In genomic region chr1:40316595-40317393, GRCh38 we compare ENCODE assay signal across 8 cellular contexts. TPM values are rescaled to one million over a fixed set of nuclear protein-coding genes. Genes with fewer than 3 reads are reported as not detected.
DNase-seq lines count a peak whose midpoint lies in the region; ATAC-seq and TF ChIP-seq lines count a peak whose summit lies in the region.

Gene COL9A2 (minus strand): TSS chr1:40317286. CDS start chr1:40317197, 89 bp downstream.

- BruUV-seq in OCI-LY7 (replicated peaks; lab: Mats Ljungman, UMichigan), result no TSS peak

- peak within 1 kb of the TSS; percentile 56 for H3K4me3 ChIP-seq in OCI-LY7 (ENCODE audit: low read depth, low read length, poor library complexity, severe bottlenecking)
- peak within 1 kb of the TSS; percentile 47 to 56 for H3K4me3 ChIP-seq in tibial artery

- TF ChIP-seq CTCF in OCI-LY7 (conservative IDR thresholded peaks at IDR 0.05; ENCODE audit: low read length) (0 out of 2 replicates have a peak, but pooled peaks have one; percentile 17), tibial artery (IDR thresholded peaks at IDR 0.05) (no peak)

- H3K9me3 ChIP-seq in OCI-LY7 (ENCODE audit: low read length) (no peaks in the 10 kb centered on the region), tibial artery (no peaks in the 10 kb centered on the region)

- peaks cover 0 to 15% of the 10 kb centered on the region in 2 donors for H3K27me3 ChIP-seq in tibial artery

- no peak within 1 kb of the TSS for H3K27ac ChIP-seq in OCI-LY7 (ENCODE audit: low read depth, low read length, poor library complexity, severe bottlenecking)
- H3K27ac ChIP-seq in tibial artery, result peak within 1 kb of the TSS in 1 of 2 donors; percentile 41

- ATAC-seq in GM18868 (IDR thresholded peaks at IDR 0.05; ENCODE audit: unreplicated experiment), result peak; percentile 30
- ATAC-seq in GM19452 (IDR thresholded peaks at IDR 0.05; ENCODE audit: unreplicated experiment), result no peak

- peak within 1 kb of the TSS; percentile 87; the same call in 1 of the 2 replicates for H2AFZ ChIP-seq in OCI-LY7 (ENCODE audit: low read length)

- intact Hi-C loops in OCI-LY7 (cut with micrococcal nuclease; ENCODE audit: unreplicated experiment), result loop anchor here (2.0 kb wide), 1 partner anchor 22 kb away; no protein-coding TSS in a partner anchor
- intact Hi-C loops in tibial artery (cut with DNase I; ENCODE audit: low total_unique reads), result loop anchor here (5.0 kb wide), 1 partner anchor 164 kb away; no protein-coding TSS in a partner anchor

- no peaks in the 10 kb centered on the region for H3K79me2 ChIP-seq in OCI-LY7 (ENCODE audit: insufficient read depth, low read depth, low read length)

- H4K20me1 ChIP-seq in OCI-LY7 (ENCODE audit: insufficient read depth, low read length), result no peaks in the 10 kb centered on the region

- no peaks in the 10 kb centered on the region for H3K9me2 ChIP-seq in OCI-LY7 (ENCODE audit: insufficient read depth, low read length)

- H3K4me2 ChIP-seq in OCI-LY7 (ENCODE audit: low read length), result peak within 1 kb of the TSS; percentile 81

- DNase-seq in OCI-LY7 (ENCODE audit: low spot score) (peak; percentile 75), globus pallidus (ENCODE audit: low spot score) (peak; percentile 92), occipital lobe (lab: John Stamatoyannopoulos, UW) (peak; percentile 57), tibial artery (no peak), RKO (ENCODE audit: low spot score) (no peak)
- DNase-seq in activated effector memory CD4-positive, alpha-beta T cell treated with Interleukin-2 at 50 U/mL for 16 hours, result peak; percentile 47

- POLR2A ChIA-PET in OCI-LY7 (lab: Charles Lee), result interaction anchor here (0.6 to 1.7 kb wide), 6 partner anchors 10 to 1436 kb away, joined by 3 to 4 read pairs (median 3); no protein-coding TSS in a partner anchor

- CTCF ChIA-PET in OCI-LY7 (lab: Charles Lee; ENCODE audit: unreplicated experiment), result interaction anchor here (0.6 to 0.9 kb wide), 2 partner anchors 37 to 173 kb away, joined by 3 to 5 read pairs; no protein-coding TSS in a partner anchor

- H3K4me1 ChIP-seq in OCI-LY7 (ENCODE audit: insufficient read depth, low read length, poor library complexity, severe bottlenecking), result peaks cover 52% of the 10 kb centered on the region
- peaks cover 0 to 29% (median 24%) of the 10 kb centered on the region in 4 donors for H3K4me1 ChIP-seq in tibial artery

- no peaks in the 10 kb centered on the region for H3K36me3 ChIP-seq in OCI-LY7 (ENCODE audit: insufficient read depth, low read length)
- no peaks in the 10 kb centered on the region for H3K36me3 ChIP-seq in tibial artery

RNA-seq across cellular contexts. Expression of gene COL9A2, which starts in this region (rescaled TPM):
- total RNA-seq in OCI-LY7 (2014; rRNA removed; shearing (Covaris generic)), result 10.6 and 12.8 TPM in 2 replicates
- total RNA-seq in OCI-LY7 (2022), result 19.3 and 21.4 TPM in 2 replicates
- total RNA-seq in occipital lobe, result 17.5 TPM

Comparison
In these comparisons a context has a peak if more than half of its experiments do, and no peak if none do; other contexts are left out.
1. DNase-seq: peak in OCI-LY7 (single experiment), activated effector memory CD4-positive, alpha-beta T cell treated with Interleukin-2 at 50 U/mL for 16 hours (single experiment), globus pallidus (single experiment) and occipital lobe (single experiment); none in tibial artery (0 of 2) and RKO (single experiment).